In genomic region chr4:110840221-110840654, GRCh38 we compare ENCODE assay signal across 21 cellular contexts.
DNase-seq lines count a peak whose midpoint lies in the region; ATAC-seq and TF ChIP-seq lines count a peak whose summit lies in the region.
"Had no signal": no experiment of that assay in that cellular context is flagged by ENCODE, and none has a peak within 500 bp of the region (broad histone marks: within the 10 kb centered on the region; RNA-seq: fewer than 3 reads in every experiment).

No MANE protein-coding gene starts in this region.

- H3K4me2 ChIP-seq in fibroblast of lung (ENCODE audit: extremely low read depth, insufficient read depth, low read length), result no peak overlapping the region
- H3K4me2 ChIP-seq: BLaER1 had no signal

- no peak overlapping the region for H2AFZ ChIP-seq in fibroblast of lung (ENCODE audit: low read length)

- no peak for TF ChIP-seq CTCF in fibroblast of lung (conservative IDR thresholded peaks at IDR 0.05 in 1 of 2, IDR thresholded peaks at IDR 0.05 in 1 of 2; ENCODE audit: low read depth in 1 of 2, low read length in 2 of 2)

- DNase-seq in ELR (ENCODE audit: low read depth), result peak; percentile 53
- DNase-seq in OCI-M1 (lab: John Stamatoyannopoulos, UW), result peak; percentile 26
- DNase-seq in fibroblast of lung (ENCODE audit: low read depth in 2 of 2), result peak; percentile 44 to 85
- peak; percentile 29 for DNase-seq in skeletal muscle cell (ENCODE audit: low read depth)
- DNase-seq in NCI-H1048 (lab: John Stamatoyannopoulos, UW), result no peak
- no peak for DNase-seq in ureter (ENCODE audit: low spot score)
- DNase-seq in NCI-H345 treated with DMSO at 0.1 percent for 48 hours (lab: John Stamatoyannopoulos, UW; ENCODE audit: unreplicated experiment), result no peak
- DNase-seq: activated CD4-positive, alpha-beta memory T cell treated with anti-CD3 and anti-CD28 coated beads, Interleukin-2, amount 10 ng/mL, durations not matched to agents 7 days and 5 days; activated T-cell treated with anti-CD3 and anti-CD28 coated beads, Interleukin-2, amount 50 U/mL, for 24 hours; caudate nucleus; effector CD8-positive, alpha-beta T cell; foreskin melanocyte; H9; NCI-H187 treated with DMSO at 0.1 percent for 48 hours; NCI-H446 treated with DMSO at 0.1 percent for 48 hours; Right ventricle myocardium superior had no signal

- H3K27me3 ChIP-seq in fibroblast of lung (ENCODE audit: control insufficient read depth, insufficient read depth, low read length), result no peaks in the 10 kb centered on the region
- H3K27me3 ChIP-seq: BLaER1 had no signal

- H3K36me3 ChIP-seq in fibroblast of lung (ENCODE audit: control insufficient read depth, insufficient read depth, low read length), result no peaks in the 10 kb centered on the region
- H3K36me3 ChIP-seq: BLaER1, thoracic aorta had no signal

- ATAC-seq in GM18498 (IDR thresholded peaks at IDR 0.05; ENCODE audit: unreplicated experiment), result no peak
- ATAC-seq: left lobe of liver had no signal

- H3K4me1 ChIP-seq in fibroblast of lung (ENCODE audit: control insufficient read depth, extremely low read depth, insufficient read depth, low read length), result peaks cover 4% of the 10 kb centered on the region
- H3K4me1 ChIP-seq: BLaER1 had no signal

- H3K79me2 ChIP-seq in fibroblast of lung (ENCODE audit: control insufficient read depth, insufficient read depth, low read length), result no peaks in the 10 kb centered on the region

- H3K4me3 ChIP-seq in fibroblast of lung (replicated peaks in 1 of 4; ENCODE audit: control extremely low read depth in 1 of 4, insufficient read depth in 1 of 4, low read depth in 3 of 4, low read length in 4 of 4) (no peak overlapping the region), skeletal muscle cell (ENCODE audit: low read depth, low read length) (no peak overlapping the region)
- H3K4me3 ChIP-seq: BLaER1, skin epidermis, thoracic aorta had no signal

- no peaks in the 10 kb centered on the region for H4K20me1 ChIP-seq in fibroblast of lung (ENCODE audit: control insufficient read depth, extremely low read depth, insufficient read depth, low read length)
- H4K20me1 ChIP-seq: BLaER1 had no signal

- no peak overlapping the region for H3K27ac ChIP-seq in fibroblast of lung (ENCODE audit: insufficient read depth, low read length)
- H3K27ac ChIP-seq: BLaER1, skin epidermis, thoracic aorta had no signal

- H3K9ac ChIP-seq in fibroblast of lung (ENCODE audit: insufficient read depth, low read length), result no peak overlapping the region
- H3K9ac ChIP-seq: BLaER1 had no signal

- no peaks in the 10 kb centered on the region for H3K9me3 ChIP-seq in fibroblast of lung (ENCODE audit: control insufficient read depth, insufficient read depth, low read depth, low read length)
- H3K9me3 ChIP-seq: BLaER1, thoracic aorta had no signal

Comparison
In these comparisons a context has a peak if more than half of its experiments do, and no peak if none do; other contexts are left out.
1. DNase-seq: peak in ELR (single experiment), OCI-M1 (single experiment), fibroblast of lung (2 of 2) and skeletal muscle cell (single experiment); none in NCI-H1048 (single experiment), ureter (single experiment) and NCI-H345 treated with DMSO at 0.1 percent for 48 hours (single experiment).